Comparison of ENCODE assay signal across 1 cellular context in genomic region chr13:91101436-91101835, GRCh38.
TF ChIP-seq lines count a peak whose summit lies in the region.

No MANE protein-coding gene starts in this region.

TF ChIP-seq in SK-N-SH, 30 proteins besides CTCF, POLR2A, EP300 and RAD21 (continued from another document):
- TF ChIP-seq IRF3 (IDR thresholded peaks at IDR 0.05; ENCODE audit: low read depth, low read length), result no peak
- no peak for TF ChIP-seq SMC3 (IDR thresholded peaks at IDR 0.05; ENCODE audit: low read depth, low read length)
- no peak for TF ChIP-seq REST (IDR thresholded peaks at IDR 0.05; ENCODE audit: low read depth, low read length)
- TF ChIP-seq FOXJ3 (CRISPR knock-in tag; IDR thresholded peaks at IDR 0.05), result no peak
- TF ChIP-seq ZBTB33 (IDR thresholded peaks at IDR 0.05; ENCODE audit: borderline replicate concordance, low read depth), result no peak
- TF ChIP-seq NFIC (IDR thresholded peaks at IDR 0.05; ENCODE audit: borderline replicate concordance), result no peak
